In the genomic region with DNA sequence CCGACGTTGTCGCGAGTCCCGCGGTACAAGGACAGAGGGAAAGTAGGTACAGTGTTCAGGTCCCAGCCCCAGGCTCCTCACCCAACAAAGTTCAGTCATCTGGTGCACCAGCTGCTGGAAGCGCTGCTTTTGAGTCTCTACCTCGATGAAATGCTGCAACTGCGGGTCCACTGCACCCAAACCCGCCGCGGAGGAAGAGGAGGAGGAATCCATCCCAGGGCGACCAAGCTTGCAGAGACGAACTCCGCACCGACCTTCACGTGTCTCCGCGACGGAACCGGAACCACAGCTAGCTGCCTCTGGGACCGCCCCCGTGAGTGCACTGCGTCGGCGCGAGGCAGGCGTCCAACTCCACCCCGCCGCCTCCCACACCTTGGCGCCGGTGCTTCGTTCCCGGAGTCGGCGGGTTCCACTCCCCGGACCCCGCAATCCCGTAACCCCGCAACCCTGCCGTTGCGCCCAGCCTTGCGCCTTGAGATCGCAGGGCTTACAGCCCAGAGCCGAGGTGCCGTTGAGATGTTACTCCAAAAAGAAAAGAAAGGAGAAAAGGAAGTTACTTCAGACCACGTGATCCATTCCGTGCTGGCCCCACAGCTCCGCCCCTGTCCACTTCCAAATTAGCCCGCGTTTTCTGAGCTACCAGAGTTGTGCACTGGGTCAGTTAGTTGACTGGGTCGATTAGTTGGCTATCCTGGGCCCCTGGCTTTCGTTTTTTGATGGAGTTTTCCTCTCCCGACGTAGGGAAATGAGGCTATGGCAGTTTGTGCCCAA, we compare ENCODE assay signal across 8 cellular contexts. TPM values are rescaled to one million over a fixed set of nuclear protein-coding genes. Genes with fewer than 3 reads are reported as not detected.
DNase-seq lines count a peak whose midpoint lies in the region; ATAC-seq and TF ChIP-seq lines count a peak whose summit lies in the region.

A gene with protein sequence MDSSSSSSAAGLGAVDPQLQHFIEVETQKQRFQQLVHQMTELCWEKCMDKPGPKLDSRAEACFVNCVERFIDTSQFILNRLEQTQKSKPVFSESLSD (minus strand): TSS at position 291 of the 771 bp plus-strand sequence. CDS start 78 bp downstream, at position 213.

- peak; percentile 85 for DNase-seq in CD1c-positive myeloid dendritic cell (ENCODE audit: extremely low spot score)
- DNase-seq in NCI-H748 treated with DMSO at 0.1 percent for 48 hours (lab: John Stamatoyannopoulos, UW): peak; percentile 33
- DNase-seq in activated CD8-positive, alpha-beta T cell treated with anti-CD3 and anti-CD28 coated beads for 36 hours: peak; percentile 85
- peak; percentile 75 for DNase-seq in ecto neural progenitor cell (ENCODE audit: low spot score)
- peak; percentile 77 to 78 for DNase-seq in lung microvascular endothelial cell (ENCODE audit: low read depth in 2 of 2)
- DNase-seq in stimulated activated CD4-positive, alpha-beta T cell treated with anti-CD3 and anti-CD28 coated beads, TNF-alpha, amount 100 ng/mL, for 48 hours (ENCODE audit: low read depth in 3 of 3): peak; percentile 43 to 68 (median 66)

- H3K36me3 Mint-ChIP-seq in activated CD8-positive, alpha-beta T cell treated with anti-CD3 and anti-CD28 coated beads for 36 hours (ENCODE audit: low read depth): peaks cover 17% of the 10 kb centered on the region

- H3K27ac Mint-ChIP-seq in activated CD8-positive, alpha-beta T cell treated with anti-CD3 and anti-CD28 coated beads for 36 hours: peak within 1 kb of the TSS; percentile 95

- CTCF ChIA-PET in activated CD8-positive, alpha-beta T cell treated with anti-CD3 and anti-CD28 coated beads for 36 hours (lab: Charles Lee): interaction anchor here (2.5 kb wide), 1 partner anchor 42 kb away, joined by 15 read pairs; a partner anchor contains a TSS

- ATAC-seq in GM19397 (IDR thresholded peaks at IDR 0.05; ENCODE audit: unreplicated experiment): peak; percentile 99
- peak; percentile 87 for ATAC-seq in HG03558 (IDR thresholded peaks at IDR 0.05; ENCODE audit: extremely low read depth, unreplicated experiment)
- ATAC-seq in activated CD8-positive, alpha-beta T cell treated with anti-CD3 and anti-CD28 coated beads for 36 hours: peak; percentile 96

- H3K9me3 Mint-ChIP-seq in activated CD8-positive, alpha-beta T cell treated with anti-CD3 and anti-CD28 coated beads for 36 hours: no peaks in the 10 kb centered on the region

- H3K27me3 Mint-ChIP-seq in activated CD8-positive, alpha-beta T cell treated with anti-CD3 and anti-CD28 coated beads for 36 hours: no peaks in the 10 kb centered on the region

- intact Hi-C loops in activated CD8-positive, alpha-beta T cell treated with anti-CD3 and anti-CD28 coated beads for 36 hours (cut with micrococcal nuclease): loop anchor here (10.0 kb wide), 1 partner anchor 46 kb away; a partner anchor contains a TSS

- peaks cover 13% of the 10 kb centered on the region for H3K4me1 Mint-ChIP-seq in activated CD8-positive, alpha-beta T cell treated with anti-CD3 and anti-CD28 coated beads for 36 hours (ENCODE audit: low read depth)

- POLR2A ChIA-PET in activated CD8-positive, alpha-beta T cell treated with anti-CD3 and anti-CD28 coated beads for 36 hours (lab: Charles Lee): interaction anchor here (0.7 to 4.7 kb wide), 2 partner anchors 43 to 101 kb away, joined by 3 to 32 read pairs; a partner anchor contains a TSS

- H3K4me3 Mint-ChIP-seq in activated CD8-positive, alpha-beta T cell treated with anti-CD3 and anti-CD28 coated beads for 36 hours: peak within 1 kb of the TSS; percentile 86

- TF ChIP-seq CTCF in activated CD8-positive, alpha-beta T cell treated with anti-CD3 and anti-CD28 coated beads for 36 hours (IDR thresholded peaks at IDR 0.05): no peak

RNA-seq across cellular contexts. Expression of the gene that starts here (rescaled TPM):
- total RNA-seq in activated CD8-positive, alpha-beta T cell treated with anti-CD3 and anti-CD28 coated beads for 36 hours: 10 to 100 TPM; 23.2 to 26.3 TPM
- total RNA-seq in lung microvascular endothelial cell: 2.2 and 2.6 TPM in 2 replicates

Comparison
In these comparisons a context has a peak if more than half of its experiments do, and no peak if none do; other contexts are left out.
1. Peak in every context shown above with its lines: DNase-seq and ATAC-seq.
2. DNase-seq: peak in every context shown above with its lines; median percentile 85 in CD1c-positive myeloid dendritic cell; 85 in activated CD8-positive, alpha-beta T cell treated with anti-CD3 and anti-CD28 coated beads for 36 hours; 78 in lung microvascular endothelial cell; 75 in ecto neural progenitor cell; 66 in stimulated activated CD4-positive, alpha-beta T cell treated with anti-CD3 and anti-CD28 coated beads, TNF-alpha, amount 100 ng/mL, for 48 hours; 33 in NCI-H748 treated with DMSO at 0.1 percent for 48 hours.